21 cellular contexts compared by ENCODE assay signal in the genomic region with DNA sequence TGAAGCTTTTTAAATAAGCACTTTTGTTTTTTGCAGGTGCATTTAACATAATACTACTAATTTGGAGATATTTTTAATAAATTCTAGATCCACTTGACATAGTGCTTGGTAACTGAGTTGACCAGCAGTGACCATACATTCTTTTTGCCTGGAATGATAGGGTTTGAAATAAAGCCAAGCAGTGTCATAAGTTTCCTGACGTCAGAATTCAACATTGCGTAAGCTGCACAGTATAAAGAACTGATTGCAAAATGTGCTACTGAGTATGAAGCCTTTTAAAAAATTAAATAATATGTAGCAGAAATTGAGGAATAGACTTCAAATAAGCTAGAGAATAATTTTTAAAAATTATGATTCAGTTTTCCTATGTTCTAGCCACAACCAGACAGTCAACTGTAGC.
DNase-seq lines count a peak whose midpoint lies in the region; ATAC-seq and TF ChIP-seq lines count a peak whose summit lies in the region.
"Had no signal": no experiment of that assay in that cellular context is flagged by ENCODE, and none has a peak within 500 bp of the region (broad histone marks: within the 10 kb centered on the region; RNA-seq: fewer than 3 reads in every experiment).

No MANE protein-coding gene starts in this region.

- H3K4me2 ChIP-seq in skeletal muscle satellite cell (ENCODE audit: low read length), result no peak overlapping the region

- peaks cover 4% of the 10 kb centered on the region for H3K9me3 ChIP-seq in skeletal muscle satellite cell (replicated peaks; ENCODE audit: low read length)
- peaks cover 10% of the 10 kb centered on the region for H3K9me3 ChIP-seq in lower lobe of right lung
- H3K9me3 ChIP-seq: ascending aorta had no signal

- H3K4me3 ChIP-seq in cardiac fibroblast (replicated peaks in 1 of 2; ENCODE audit: low read depth in 2 of 2, low read length in 2 of 2) (no peak overlapping the region), skeletal muscle satellite cell (ENCODE audit: low read length) (no peak overlapping the region), lower lobe of right lung (no peak overlapping the region)
- H3K4me3 ChIP-seq: ascending aorta, coronary artery, skin epidermis, tibial artery had no signal

- no peaks in the 10 kb centered on the region for H3K27me3 ChIP-seq in skeletal muscle satellite cell (ENCODE audit: control insufficient read depth, insufficient read depth, low read length)
- H3K27me3 ChIP-seq in lower lobe of right lung (ENCODE audit: low read depth), result no peaks in the 10 kb centered on the region
- H3K27me3 ChIP-seq: ascending aorta, tibial artery had no signal

- TF ChIP-seq CTCF in cardiac fibroblast (IDR thresholded peaks at IDR 0.05; ENCODE audit: low read depth, low read length), result no peak
- no peak for TF ChIP-seq CTCF in lower lobe of right lung (IDR thresholded peaks at IDR 0.05)

- no peak for ATAC-seq in lower lobe of right lung
- ATAC-seq in GM21529 (IDR thresholded peaks at IDR 0.05; ENCODE audit: unreplicated experiment), result no peak
- ATAC-seq: activated CD4-positive, CD25-positive, alpha-beta regulatory T cell treated with anti-CD3 and anti-CD28 coated beads, Interleukin-2, amount 50 U/mL, for 24 hours; left cardiac atrium; natural killer cell treated with Interleukin-12 subunit alpha and Interleukin-12 subunit beta and Interleukin-15 and Interleukin-18, amount 100 ng/mL, for 72 hours had no signal

- intact Hi-C loops in lower lobe of right lung (cut with DNase I), result no loop called here

- H3K27ac ChIP-seq in lower lobe of right lung, result no peak overlapping the region
- H3K27ac ChIP-seq: ascending aorta, coronary artery, parathyroid adenoma, skin epidermis, tibial artery had no signal

- H3K36me3 ChIP-seq in skeletal muscle satellite cell (ENCODE audit: insufficient read depth, low read length) (no peaks in the 10 kb centered on the region), lower lobe of right lung (no peaks in the 10 kb centered on the region)
- H3K36me3 ChIP-seq: ascending aorta, tibial artery had no signal

- DNase-seq in OCI-M1 (lab: John Stamatoyannopoulos, UW), result peak; percentile 15
- peak; percentile 78 to 80 for DNase-seq in cardiac fibroblast (ENCODE audit: low read depth in 2 of 2)
- peak; percentile 20 for DNase-seq in glomerular visceral epithelial cell (ENCODE audit: extremely low spot score)
- DNase-seq in lower lobe of right lung, result no peak
- DNase-seq in T-helper 9 cell, result no peak
- DNase-seq: activated naive CD4-positive, alpha-beta T cell treated with anti-CD3 and anti-CD28 coated beads, Interleukin-2, amount 10 ng/mL, durations not matched to agents 7 days and 5 days; activated T-cell treated with anti-CD3 and anti-CD28 coated beads, Interleukin-2, amount 50 U/mL, for 24 hours; H7; left cardiac atrium; NCI-H1436; NCI-H524; stimulated activated naive CD4-positive, alpha-beta T cell; tibial artery had no signal

- H3K4me1 ChIP-seq in skeletal muscle satellite cell (ENCODE audit: control insufficient read depth, insufficient read depth, low read length), result peaks cover 23% of the 10 kb centered on the region
- H3K4me1 ChIP-seq in lower lobe of right lung, result no peaks in the 10 kb centered on the region
- H3K4me1 ChIP-seq: ascending aorta, parathyroid adenoma, tibial artery had no signal

- H3K9ac ChIP-seq in skeletal muscle satellite cell (ENCODE audit: low read depth, low read length), result peak overlapping the region; percentile 64
- H3K9ac ChIP-seq: parathyroid adenoma had no signal

Comparison
In these comparisons a context has a peak if more than half of its experiments do, and no peak if none do; other contexts are left out.
1. DNase-seq: peak in OCI-M1 (single experiment), cardiac fibroblast (2 of 2) and glomerular visceral epithelial cell (single experiment); none in lower lobe of right lung (single experiment) and T-helper 9 cell (single experiment).